In the genomic region with DNA sequence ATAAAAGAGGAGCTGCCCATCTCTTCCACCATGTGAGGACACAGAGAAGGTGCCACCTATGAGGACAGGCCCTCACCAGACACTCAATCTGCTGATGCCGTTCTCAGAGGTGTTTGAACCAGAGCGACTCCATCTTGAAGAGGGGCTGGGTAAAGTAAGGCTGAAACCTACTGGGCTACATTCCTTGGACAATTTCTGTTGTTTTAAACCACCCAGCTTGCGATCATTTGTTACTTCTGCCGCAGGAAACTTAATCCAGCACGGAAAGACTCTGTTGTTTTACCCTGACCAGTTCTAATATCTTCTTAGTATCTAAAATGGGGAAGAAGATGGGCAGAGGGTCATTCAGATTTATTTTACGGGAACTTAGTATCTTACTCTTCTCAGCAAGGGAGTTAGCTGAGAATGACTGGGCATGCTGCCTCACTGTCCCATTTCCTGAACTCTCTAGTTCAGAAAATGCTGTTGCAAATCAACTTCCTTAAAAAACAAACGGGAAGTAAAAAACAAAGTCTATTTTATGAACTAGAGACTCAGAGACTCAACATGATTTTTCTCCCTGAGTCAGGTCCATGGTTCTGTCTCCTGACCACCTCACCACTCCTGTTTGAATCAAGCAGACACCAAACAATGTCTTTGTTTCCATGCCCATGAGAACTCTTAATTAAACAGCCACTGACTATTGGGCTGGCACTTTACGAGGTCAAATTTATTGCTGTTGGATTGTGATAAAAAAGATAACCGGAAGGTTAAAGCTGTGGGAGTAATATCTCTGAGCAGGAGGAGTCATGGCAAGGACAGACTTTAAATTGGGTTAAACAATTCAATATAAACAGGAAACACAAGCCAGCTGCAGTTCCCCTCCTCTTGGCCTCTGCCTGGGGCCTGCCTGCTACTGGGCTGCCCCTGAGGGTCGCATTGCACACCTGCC, we compare ENCODE assay signal across 1 cellular context.
TF ChIP-seq lines count a peak whose summit lies in the region.

No MANE protein-coding gene starts in this region.

TF ChIP-seq in K562, 482 proteins besides CTCF, POLR2A, EP300 and RAD21 (continued from another document):
- no peak for TF ChIP-seq CHAMP1 (IDR thresholded peaks at IDR 0.05)
